In the genomic region with DNA sequence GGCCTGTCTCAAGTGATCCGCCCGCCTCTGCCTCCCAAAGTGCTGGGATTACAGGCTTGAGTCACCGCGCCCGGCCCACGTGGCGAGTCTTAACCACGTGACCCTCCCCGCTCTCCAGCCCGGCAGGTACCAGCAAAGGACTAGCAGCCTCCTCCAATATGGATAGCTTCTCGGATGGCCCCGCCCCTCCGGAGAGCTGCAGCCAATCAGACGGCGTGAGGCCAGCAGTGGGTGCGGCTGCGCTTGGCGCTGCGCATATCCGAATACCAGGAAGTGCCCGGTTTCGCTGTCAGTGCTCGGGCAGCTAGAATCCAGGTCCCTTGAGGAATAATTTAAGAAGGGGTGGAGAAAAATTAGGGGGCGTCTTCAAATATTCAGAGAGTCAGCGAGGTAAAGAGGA, we compare ENCODE assay signal across 8 cellular contexts. TPM values are rescaled to one million over a fixed set of nuclear protein-coding genes. Genes with fewer than 3 reads are reported as not detected.
DNase-seq lines count a peak whose midpoint lies in the region; ATAC-seq and TF ChIP-seq lines count a peak whose summit lies in the region.

No MANE protein-coding gene starts in this region.

- TF ChIP-seq CTCF in GM12865 (IDR thresholded peaks at IDR 0.05; ENCODE audit: insufficient read depth, low read depth, low read length, missing control alignments), result no peak
- TF ChIP-seq CTCF in nephron progenitor cell (IDR thresholded peaks at IDR 0.05), result no peak

- H3K27me3 Mint-ChIP-seq in activated T-helper 1 cell treated with anti-CD3 and anti-CD28 coated beads, Interleukin-12 subunit alpha, Interleukin-12 subunit beta, Interleukin-2, Interleukin-4 antibody, amounts not matched to agents 30 ng/mL and 10 ng/mL and 1 ng/mL, durations not matched to agents 14 hours and 24 hours and 36 hours (ENCODE audit: insufficient read depth), result no peaks in the 10 kb centered on the region
- peaks cover 19% of the 10 kb centered on the region for H3K27me3 Mint-ChIP-seq in nephron progenitor cell (ENCODE audit: low read depth, poor library complexity)

- H3K4me3 Mint-ChIP-seq in activated T-helper 1 cell treated with anti-CD3 and anti-CD28 coated beads, Interleukin-12 subunit alpha, Interleukin-12 subunit beta, Interleukin-2, Interleukin-4 antibody, amounts not matched to agents 30 ng/mL and 10 ng/mL and 1 ng/mL, durations not matched to agents 14 hours and 24 hours and 36 hours, result peak overlapping the region; percentile 95
- peak overlapping the region; percentile 80 for H3K4me3 Mint-ChIP-seq in nephron progenitor cell

- peaks cover 12% of the 10 kb centered on the region for H3K4me1 Mint-ChIP-seq in activated T-helper 1 cell treated with anti-CD3 and anti-CD28 coated beads, Interleukin-12 subunit alpha, Interleukin-12 subunit beta, Interleukin-2, Interleukin-4 antibody, amounts not matched to agents 30 ng/mL and 10 ng/mL and 1 ng/mL, durations not matched to agents 14 hours and 24 hours and 36 hours (ENCODE audit: low read depth)
- H3K4me1 Mint-ChIP-seq in nephron progenitor cell, result peaks cover 11% of the 10 kb centered on the region

- peak overlapping the region; percentile 62 for H3K4me3 ChIP-seq in GM12865 (ENCODE audit: low read depth, low read length)

- H3K36me3 Mint-ChIP-seq in activated T-helper 1 cell treated with anti-CD3 and anti-CD28 coated beads, Interleukin-12 subunit alpha, Interleukin-12 subunit beta, Interleukin-2, Interleukin-4 antibody, amounts not matched to agents 30 ng/mL and 10 ng/mL and 1 ng/mL, durations not matched to agents 14 hours and 24 hours and 36 hours (ENCODE audit: low read depth), result peaks cover 8% of the 10 kb centered on the region
- peaks cover 4% of the 10 kb centered on the region for H3K36me3 Mint-ChIP-seq in nephron progenitor cell (ENCODE audit: low read depth)

- DNase-seq in GM12865 (ENCODE audit: low read depth) (peak; percentile 91), NOMO-1 treated with DMSO at 0.1 percent for 48 hours (lab: John Stamatoyannopoulos, UW; ENCODE audit: unreplicated experiment) (peak; percentile 92), fibroblast of peridontal ligament (ENCODE audit: extremely low read depth) (peak; percentile 80), nephron progenitor cell (peak; percentile 61), NCI-H1092 treated with DMSO at 0.1 percent for 48 hours (lab: John Stamatoyannopoulos, UW) (no peak)
- peak; percentile 91 for DNase-seq in activated T-helper 1 cell treated with anti-CD3 and anti-CD28 coated beads, Interleukin-12 subunit alpha, Interleukin-12 subunit beta, Interleukin-2, Interleukin-4 antibody, amounts not matched to agents 30 ng/mL and 10 ng/mL and 1 ng/mL, durations not matched to agents 14 hours and 24 hours and 36 hours (ENCODE audit: low spot score)
- peak; percentile 78 to 93 (median 84) for DNase-seq in stimulated activated naive CD4-positive, alpha-beta T cell (lab: John Stamatoyannopoulos, UW)

- intact Hi-C loops in activated T-helper 1 cell treated with anti-CD3 and anti-CD28 coated beads, Interleukin-12 subunit alpha, Interleukin-12 subunit beta, Interleukin-2, Interleukin-4 antibody, amounts not matched to agents 30 ng/mL and 10 ng/mL and 1 ng/mL, durations not matched to agents 14 hours and 24 hours and 36 hours (cut with micrococcal nuclease), result loop anchor here (1.0 kb wide), 3 partner anchors 14 to 74 kb away; partner anchors contain the start of genes PISD and PRR14L

- H3K27ac Mint-ChIP-seq in activated T-helper 1 cell treated with anti-CD3 and anti-CD28 coated beads, Interleukin-12 subunit alpha, Interleukin-12 subunit beta, Interleukin-2, Interleukin-4 antibody, amounts not matched to agents 30 ng/mL and 10 ng/mL and 1 ng/mL, durations not matched to agents 14 hours and 24 hours and 36 hours, result peak overlapping the region; percentile 92
- H3K27ac Mint-ChIP-seq in nephron progenitor cell, result no peak overlapping the region

- H3K9me3 Mint-ChIP-seq in activated T-helper 1 cell treated with anti-CD3 and anti-CD28 coated beads, Interleukin-12 subunit alpha, Interleukin-12 subunit beta, Interleukin-2, Interleukin-4 antibody, amounts not matched to agents 30 ng/mL and 10 ng/mL and 1 ng/mL, durations not matched to agents 14 hours and 24 hours and 36 hours, result no peaks in the 10 kb centered on the region
- peaks cover 12% of the 10 kb centered on the region for H3K9me3 Mint-ChIP-seq in nephron progenitor cell

- ATAC-seq in HG02840 (IDR thresholded peaks at IDR 0.05; ENCODE audit: low FRiP score, unreplicated experiment), result peak; percentile 90

RNA-seq across cellular contexts. Expression of gene PISD, which starts 14.7 kb away (rescaled TPM):
- total RNA-seq in activated T-helper 1 cell treated with anti-CD3 and anti-CD28 coated beads, Interleukin-12 subunit alpha, Interleukin-12 subunit beta, Interleukin-2, Interleukin-4 antibody, amounts not matched to agents 30 ng/mL and 10 ng/mL and 1 ng/mL, durations not matched to agents 14 hours and 24 hours and 36 hours, result 43.8 and 43.9 TPM in 2 replicates
